In genomic region chr18:74497308-74497640, GRCh38 we compare ENCODE assay signal across 9 cellular contexts. TPM values are rescaled to one million over a fixed set of nuclear protein-coding genes. Genes with fewer than 3 reads are reported as not detected.
DNase-seq lines count a peak whose midpoint lies in the region; ATAC-seq lines count a peak whose summit lies in the region.
"Had no signal": no experiment of that assay in that cellular context is flagged by ENCODE, and none has a peak within 500 bp of the region (broad histone marks: within the 10 kb centered on the region; RNA-seq: fewer than 3 reads in every experiment).

No MANE protein-coding gene starts in this region.

- H3K4me3 ChIP-seq in iPS-18c (ENCODE audit: insufficient read depth, low read depth, low read length): peak overlapping the region; percentile 89
- peak overlapping the region; percentile 88 to 94 for H3K4me3 ChIP-seq in stomach smooth muscle (ENCODE audit: low read length in 2 of 2)

- peaks cover 14% of the 10 kb centered on the region for H3K4me1 ChIP-seq in stomach smooth muscle (ENCODE audit: control insufficient read depth, insufficient read depth, low read length)

- no peaks in the 10 kb centered on the region for H3K27me3 Mint-ChIP-seq in activated CD4-positive, alpha-beta T cell treated with anti-CD3 and anti-CD28 coated beads for 36 hours
- H3K27me3 Mint-ChIP-seq in activated CD4-positive, alpha-beta memory T cell treated with anti-CD3 and anti-CD28 coated beads for 36 hours: no peaks in the 10 kb centered on the region

- no peak for ATAC-seq in activated CD4-positive, alpha-beta T cell treated with anti-CD3 and anti-CD28 coated beads for 36 hours

- no peak overlapping the region for H3K27ac ChIP-seq in stomach smooth muscle (ENCODE audit: low read length)

- peak overlapping the region; percentile 100 for H3K27ac Mint-ChIP-seq in activated CD4-positive, alpha-beta T cell treated with anti-CD3 and anti-CD28 coated beads for 36 hours
- H3K27ac Mint-ChIP-seq in activated CD4-positive, alpha-beta memory T cell treated with anti-CD3 and anti-CD28 coated beads for 36 hours: peak overlapping the region; percentile 100

- H3K27me3 ChIP-seq in stomach smooth muscle (ENCODE audit: control insufficient read depth in 1 of 2, insufficient read depth in 2 of 2, low read length in 2 of 2): no peaks in the 10 kb centered on the region

- CTCF ChIA-PET in activated CD4-positive, alpha-beta T cell treated with anti-CD3 and anti-CD28 coated beads for 36 hours (lab: Charles Lee): interaction anchor here (0.6 to 1.0 kb wide), 2 partner anchors 98 to 144 kb away, joined by 3 to 4 read pairs; no protein-coding TSS in a partner anchor
- CTCF ChIA-PET in activated CD4-positive, alpha-beta memory T cell treated with anti-CD3 and anti-CD28 coated beads for 36 hours (lab: Charles Lee): interaction anchor here (1.2 to 1.3 kb wide), 2 partner anchors 12 to 344 kb away, joined by 3 read pairs; no protein-coding TSS in a partner anchor

- intact Hi-C loops in activated CD4-positive, alpha-beta T cell treated with anti-CD3 and anti-CD28 coated beads for 36 hours (cut with DNase I, micrococcal nuclease): loop anchor here (5.0 to 10.0 kb wide), 5 partner anchors 125 to 1995 kb away; partner anchors contain the start of gene TSHZ1 (in 1 of the 2)
- intact Hi-C loops in activated CD4-positive, alpha-beta memory T cell treated with anti-CD3 and anti-CD28 coated beads for 36 hours (cut with micrococcal nuclease): loop anchor here (5.0 to 10.0 kb wide), 4 partner anchors 55 to 1998 kb away; partner anchors contain the start of gene ZNF516

- H3K4me3 Mint-ChIP-seq in activated CD4-positive, alpha-beta T cell treated with anti-CD3 and anti-CD28 coated beads for 36 hours: peak overlapping the region; percentile 81
- peak overlapping the region; percentile 95 for H3K4me3 Mint-ChIP-seq in activated CD4-positive, alpha-beta memory T cell treated with anti-CD3 and anti-CD28 coated beads for 36 hours

- no peaks in the 10 kb centered on the region for H3K9me3 ChIP-seq in iPS-18c (ENCODE audit: control insufficient read depth, insufficient read depth, low read length)
- no peaks in the 10 kb centered on the region for H3K9me3 ChIP-seq in stomach smooth muscle (ENCODE audit: control insufficient read depth in 2 of 2, low read length in 2 of 2)

- no peaks in the 10 kb centered on the region for H3K9me3 Mint-ChIP-seq in activated CD4-positive, alpha-beta T cell treated with anti-CD3 and anti-CD28 coated beads for 36 hours (ENCODE audit: low read depth)
- no peaks in the 10 kb centered on the region for H3K9me3 Mint-ChIP-seq in activated CD4-positive, alpha-beta memory T cell treated with anti-CD3 and anti-CD28 coated beads for 36 hours

- H3K4me1 Mint-ChIP-seq in activated CD4-positive, alpha-beta T cell treated with anti-CD3 and anti-CD28 coated beads for 36 hours: peaks cover 47% of the 10 kb centered on the region
- H3K4me1 Mint-ChIP-seq in activated CD4-positive, alpha-beta memory T cell treated with anti-CD3 and anti-CD28 coated beads for 36 hours (ENCODE audit: low read depth): peaks cover 48% of the 10 kb centered on the region

- peak; percentile 25 for DNase-seq in activated CD4-positive, alpha-beta T cell treated with anti-CD3 and anti-CD28 coated beads for 36 hours
- no peak for DNase-seq in activated CD4-positive, alpha-beta T cell treated with anti-CD3 and anti-CD28 coated beads for 1 hour
- DNase-seq in activated CD4-positive, alpha-beta memory T cell treated with anti-CD3 and anti-CD28 coated beads for 36 hours: peak; percentile 17
- no peak for DNase-seq in activated CD8-positive, alpha-beta memory T cell treated with anti-CD3 and anti-CD28 coated beads, Interleukin-2, amount 50 U/mL, for 48 hours
- DNase-seq in HK-2 (ENCODE audit: unreplicated experiment) (no peak), A172 (ENCODE audit: low spot score) (no peak)
- DNase-seq: NCI-H187 treated with DMSO at 0.1 percent for 48 hours had no signal

- POLR2A ChIA-PET in activated CD4-positive, alpha-beta T cell treated with anti-CD3 and anti-CD28 coated beads for 36 hours (lab: Charles Lee): no interaction called here
- POLR2A ChIA-PET in activated CD4-positive, alpha-beta memory T cell treated with anti-CD3 and anti-CD28 coated beads for 36 hours (lab: Charles Lee): interaction anchor here (1.4 kb wide), 1 partner anchor 101 kb away, joined by 4 read pairs; the partner anchor contains the start of gene ZNF407

- peaks cover 8% of the 10 kb centered on the region in 2 donors for H3K36me3 ChIP-seq in stomach smooth muscle (ENCODE audit: control insufficient read depth in 2 of 2, insufficient read depth in 2 of 2, low read length in 2 of 2)

- peak overlapping the region in 1 of 2 donors; percentile 83 for H3K9ac ChIP-seq in stomach smooth muscle (ENCODE audit: low read length in 2 of 2)

- H3K36me3 Mint-ChIP-seq in activated CD4-positive, alpha-beta T cell treated with anti-CD3 and anti-CD28 coated beads for 36 hours (ENCODE audit: low read depth): peaks cover 28% of the 10 kb centered on the region
- peaks cover 22% of the 10 kb centered on the region for H3K36me3 Mint-ChIP-seq in activated CD4-positive, alpha-beta memory T cell treated with anti-CD3 and anti-CD28 coated beads for 36 hours

RNA-seq across cellular contexts. Expression of gene CNDP2, which starts 1.1 kb away (rescaled TPM):
- total RNA-seq in activated CD4-positive, alpha-beta T cell treated with anti-CD3 and anti-CD28 coated beads for 36 hours: 100 to 1,000 TPM; 128 to 146 TPM
- total RNA-seq in activated CD4-positive, alpha-beta memory T cell treated with anti-CD3 and anti-CD28 coated beads for 36 hours: 100 to 1,000 TPM; 144 to 147 TPM
- 48.9 and 59.9 TPM in 2 replicates for total RNA-seq in A172 (2014; rRNA removed; shearing (Covaris generic))

RNA-seq across cellular contexts. Expression of gene CNDP1, which starts 37.0 kb away (rescaled TPM):
- not detected for total RNA-seq in activated CD4-positive, alpha-beta T cell treated with anti-CD3 and anti-CD28 coated beads for 36 hours
- total RNA-seq in activated CD4-positive, alpha-beta memory T cell treated with anti-CD3 and anti-CD28 coated beads for 36 hours: not detected
- total RNA-seq in A172 (2014; rRNA removed; shearing (Covaris generic)): not detected in 2 replicates

RNA-seq across cellular contexts. Expression of gene DIPK1C, which starts 40.2 kb away (rescaled TPM):
- not detected for total RNA-seq in activated CD4-positive, alpha-beta T cell treated with anti-CD3 and anti-CD28 coated beads for 36 hours
- total RNA-seq in activated CD4-positive, alpha-beta memory T cell treated with anti-CD3 and anti-CD28 coated beads for 36 hours: not detected
- total RNA-seq in A172 (2014; rRNA removed; shearing (Covaris generic)): 0.02 TPM in 1 of 2 replicates, not detected in the other

Comparison
In these comparisons a context has a peak if more than half of its experiments do, and no peak if none do; other contexts are left out.
1. DNase-seq: peak in activated CD4-positive, alpha-beta T cell treated with anti-CD3 and anti-CD28 coated beads for 36 hours (single experiment) and activated CD4-positive, alpha-beta memory T cell treated with anti-CD3 and anti-CD28 coated beads for 36 hours (single experiment); none in activated CD4-positive, alpha-beta T cell treated with anti-CD3 and anti-CD28 coated beads for 1 hour (single experiment), activated CD8-positive, alpha-beta memory T cell treated with anti-CD3 and anti-CD28 coated beads, Interleukin-2, amount 50 U/mL, for 48 hours (single experiment), HK-2 (single experiment) and A172 (single experiment).